In the genomic region with DNA sequence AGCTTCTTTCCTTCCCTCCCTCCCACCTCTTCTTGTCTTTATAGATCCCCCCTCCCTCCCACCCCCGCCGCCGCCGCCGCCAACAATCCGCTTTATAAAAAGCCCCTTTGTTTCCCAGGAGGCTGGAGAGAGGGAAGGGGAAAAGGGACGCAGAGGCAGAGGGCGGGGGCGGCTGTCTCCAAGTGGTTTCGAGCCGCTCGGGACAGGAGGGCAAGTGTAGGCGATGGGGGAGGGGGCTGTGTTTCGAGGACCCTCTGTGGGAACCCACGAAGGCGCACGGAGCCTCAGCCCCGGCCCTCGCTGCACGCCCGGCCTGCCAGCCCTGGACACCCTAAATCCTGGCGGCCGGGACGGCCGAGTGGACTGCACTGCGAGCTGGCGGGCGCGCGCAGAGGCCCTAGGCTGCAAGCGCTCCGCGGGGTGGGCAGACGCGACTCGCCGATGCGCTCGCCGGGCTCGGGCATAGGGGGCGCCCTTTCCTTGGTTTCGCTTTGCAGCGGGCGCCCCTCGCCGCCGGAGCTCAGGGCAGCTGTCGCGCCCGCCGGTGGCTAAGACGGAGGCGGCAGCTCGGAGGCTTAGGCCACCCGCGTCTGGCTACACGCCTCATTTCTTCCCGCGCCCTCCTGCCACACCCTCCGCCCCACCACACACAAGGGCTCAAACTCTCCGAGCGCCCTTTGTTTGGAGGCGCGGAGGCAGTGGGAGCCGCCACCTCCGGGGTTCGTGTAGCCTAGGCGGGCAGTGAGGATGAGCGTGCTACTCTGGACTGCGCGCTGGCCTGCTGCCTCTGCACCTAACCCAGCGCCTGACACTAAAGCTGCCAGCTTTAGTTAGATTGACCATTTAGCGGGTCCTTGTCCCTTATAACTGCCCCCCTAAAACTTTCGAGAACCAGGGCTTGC, we compare ENCODE assay signal across 8 cellular contexts. TPM values are rescaled to one million over a fixed set of nuclear protein-coding genes. Genes with fewer than 3 reads are reported as not detected.
DNase-seq lines count a peak whose midpoint lies in the region; ATAC-seq and TF ChIP-seq lines count a peak whose summit lies in the region.

No MANE protein-coding gene starts in this region.

- H3K9me3 Mint-ChIP-seq in activated CD4-positive, alpha-beta T cell treated with anti-CD3 and anti-CD28 coated beads for 36 hours (ENCODE audit: low read depth): no peaks in the 10 kb centered on the region

- POLR2A ChIA-PET in activated CD4-positive, alpha-beta T cell treated with anti-CD3 and anti-CD28 coated beads for 36 hours (lab: Charles Lee): interaction anchor here (0.6 to 0.9 kb wide), 2 partner anchors 114 to 205 kb away, joined by 3 to 7 read pairs; no protein-coding TSS in a partner anchor

- peaks cover 5 to 29% (median 18%) of the 10 kb centered on the region in 4 donors for H3K4me1 ChIP-seq in liver (ENCODE audit: control insufficient read depth in 4 of 4, insufficient read depth in 4 of 4, low read length in 3 of 4)

- H3K27me3 Mint-ChIP-seq in activated CD4-positive, alpha-beta T cell treated with anti-CD3 and anti-CD28 coated beads for 36 hours: peaks cover 10% of the 10 kb centered on the region

- H3K9me3 ChIP-seq in liver (ENCODE audit: control insufficient read depth in 4 of 4, low read length in 3 of 4): no peaks in the 10 kb centered on the region

- H3K36me3 Mint-ChIP-seq in activated CD4-positive, alpha-beta T cell treated with anti-CD3 and anti-CD28 coated beads for 36 hours (ENCODE audit: low read depth): no peaks in the 10 kb centered on the region

- TF ChIP-seq CTCF in dorsolateral prefrontal cortex (IDR thresholded peaks at IDR 0.05 in 54 of 56, conservative IDR thresholded peaks at IDR 0.05 in 2 of 56; ENCODE audit: low read depth in 1 of 56, partially characterized antibody in 56 of 56) (peak; percentile 28 to 85 (median 66)), liver (IDR thresholded peaks at IDR 0.05; ENCODE audit: low read depth, low read length, missing input control) (peak; percentile 51)

- H3K36me3 ChIP-seq in liver (ENCODE audit: control insufficient read depth in 4 of 4, insufficient read depth in 3 of 4, low read depth in 1 of 4, low read length in 3 of 4): no peaks in the 10 kb centered on the region

- peaks cover 0 to 52% (median 0%) of the 10 kb centered on the region in 45 donors for H3K27me3 ChIP-seq in dorsolateral prefrontal cortex
- H3K27me3 ChIP-seq in liver (ENCODE audit: control insufficient read depth in 4 of 4, insufficient read depth in 4 of 4, low read length in 3 of 4): no peaks in the 10 kb centered on the region

- peaks cover 22% of the 10 kb centered on the region for H3K4me1 Mint-ChIP-seq in activated CD4-positive, alpha-beta T cell treated with anti-CD3 and anti-CD28 coated beads for 36 hours

- intact Hi-C loops in activated CD4-positive, alpha-beta T cell treated with anti-CD3 and anti-CD28 coated beads for 36 hours (cut with DNase I, micrococcal nuclease): loop anchor here (2.0 to 10.0 kb wide), 8 partner anchors 117 to 1029 kb away; a partner anchor contains a TSS
- intact Hi-C loops in dorsolateral prefrontal cortex (cut with DNase I): loop anchor here (2.0 to 10.0 kb wide), 6 partner anchors 75 to 329 kb away; a partner anchor contains a TSS

- H3K27ac ChIP-seq in dorsolateral prefrontal cortex (peak overlapping the region; percentile 65 to 95 (median 89)), liver (ENCODE audit: low read depth in 1 of 2, low read length in 2 of 2) (peak overlapping the region; percentile 78 to 82)

- DNase-seq in EL (peak; percentile 67), NCI-H1694 treated with DMSO at 0.1 percent for 48 hours (lab: John Stamatoyannopoulos, UW) (peak; percentile 53), dorsolateral prefrontal cortex (peak; percentile 63 to 85 (median 73))
- peak; percentile 79 for DNase-seq in activated CD4-positive, alpha-beta T cell treated with anti-CD3 and anti-CD28 coated beads for 36 hours
- peak; percentile 43 for DNase-seq in stimulated activated CD4-positive, alpha-beta T cell treated with anti-CD3 and anti-CD28 coated beads, Interleukin-4, amount 100 ng/mL, for 24 hours

- CTCF ChIA-PET in activated CD4-positive, alpha-beta T cell treated with anti-CD3 and anti-CD28 coated beads for 36 hours (lab: Charles Lee): interaction anchor here (0.7 to 1.1 kb wide), 4 partner anchors 44 to 210 kb away, joined by 3 read pairs; no protein-coding TSS in a partner anchor

- WGBS in liver: under 1% methylated on average over 74 of the region's 75 CpGs

- no peak overlapping the region for H3K9ac ChIP-seq in liver (ENCODE audit: low read depth in 1 of 2, low read length in 2 of 2)

- peak; percentile 54 to 65 for TF ChIP-seq RAD21 in liver (IDR thresholded peaks at IDR 0.05)

- H3K4me3 ChIP-seq in dorsolateral prefrontal cortex (peak overlapping the region; percentile 31 to 77 (median 64)), liver (ENCODE audit: low read depth in 1 of 3, low read length in 3 of 3) (peak overlapping the region; percentile 49 to 68 (median 59))

- peak; percentile 48 for ATAC-seq in activated CD4-positive, alpha-beta T cell treated with anti-CD3 and anti-CD28 coated beads for 36 hours
- ATAC-seq in HG02588 (IDR thresholded peaks at IDR 0.05; ENCODE audit: unreplicated experiment): no peak
- no peak for ATAC-seq in HG02642 (IDR thresholded peaks at IDR 0.05; ENCODE audit: poor library complexity, unreplicated experiment)

- H3K4me3 Mint-ChIP-seq in activated CD4-positive, alpha-beta T cell treated with anti-CD3 and anti-CD28 coated beads for 36 hours: peak overlapping the region; percentile 74

- no peak overlapping the region for H3K27ac Mint-ChIP-seq in activated CD4-positive, alpha-beta T cell treated with anti-CD3 and anti-CD28 coated beads for 36 hours

TF ChIP-seq in liver, 16 proteins besides CTCF, POLR2A, EP300 and RAD21:
- no peak for TF ChIP-seq SP1 (IDR thresholded peaks at IDR 0.05)
- TF ChIP-seq, protein P1, sequence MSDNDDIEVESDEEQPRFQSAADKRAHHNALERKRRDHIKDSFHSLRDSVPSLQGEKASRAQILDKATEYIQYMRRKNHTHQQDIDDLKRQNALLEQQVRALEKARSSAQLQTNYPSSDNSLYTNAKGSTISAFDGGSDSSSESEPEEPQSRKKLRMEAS (IDR thresholded peaks at IDR 0.05): no peak
- TF ChIP-seq, protein P2, sequence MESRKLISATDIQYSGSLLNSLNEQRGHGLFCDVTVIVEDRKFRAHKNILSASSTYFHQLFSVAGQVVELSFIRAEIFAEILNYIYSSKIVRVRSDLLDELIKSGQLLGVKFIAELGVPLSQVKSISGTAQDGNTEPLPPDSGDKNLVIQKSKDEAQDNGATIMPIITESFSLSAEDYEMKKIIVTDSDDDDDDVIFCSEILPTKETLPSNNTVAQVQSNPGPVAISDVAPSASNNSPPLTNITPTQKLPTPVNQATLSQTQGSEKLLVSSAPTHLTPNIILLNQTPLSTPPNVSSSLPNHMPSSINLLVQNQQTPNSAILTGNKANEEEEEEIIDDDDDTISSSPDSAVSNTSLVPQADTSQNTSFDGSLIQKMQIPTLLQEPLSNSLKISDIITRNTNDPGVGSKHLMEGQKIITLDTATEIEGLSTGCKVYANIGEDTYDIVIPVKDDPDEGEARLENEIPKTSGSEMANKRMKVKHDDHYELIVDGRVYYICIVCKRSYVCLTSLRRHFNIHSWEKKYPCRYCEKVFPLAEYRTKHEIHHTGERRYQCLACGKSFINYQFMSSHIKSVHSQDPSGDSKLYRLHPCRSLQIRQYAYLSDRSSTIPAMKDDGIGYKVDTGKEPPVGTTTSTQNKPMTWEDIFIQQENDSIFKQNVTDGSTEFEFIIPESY (IDR thresholded peaks at IDR 0.05): no peak

RNA-seq across cellular contexts. Expression of a gene that starts 2.2 kb away (rescaled TPM):
- 1 to 10 TPM; 1.5 to 1.6 TPM for total RNA-seq in activated CD4-positive, alpha-beta T cell treated with anti-CD3 and anti-CD28 coated beads for 36 hours
- total RNA-seq in dorsolateral prefrontal cortex (10 to 100 TPM; 10.3 to 32.7 (median 18.7) TPM), liver (under 1 TPM; 0.59 to 0.89 TPM)
- 1 to 10 TPM in 1 of 2 donors, under 1 TPM in 1; 0.64 to 1.1 TPM for polyA plus RNA-seq in liver

Comparison
In these comparisons a context has a peak if more than half of its experiments do, and no peak if none do; other contexts are left out.
1. RNA of a gene that starts 2.2 kb away (total RNA-seq): 10.3 to 32.7 TPM in dorsolateral prefrontal cortex; 1.5 to 1.6 TPM in activated CD4-positive, alpha-beta T cell treated with anti-CD3 and anti-CD28 coated beads for 36 hours and 0.59 to 0.89 TPM in liver; every median in the first group is over 4 times any median in the second.
2. Peak in every context shown above with its lines, with median percentiles within 50 percentile points of each other: DNase-seq.